Comparison of ENCODE assay signal across 1 cellular context in the genomic region with DNA sequence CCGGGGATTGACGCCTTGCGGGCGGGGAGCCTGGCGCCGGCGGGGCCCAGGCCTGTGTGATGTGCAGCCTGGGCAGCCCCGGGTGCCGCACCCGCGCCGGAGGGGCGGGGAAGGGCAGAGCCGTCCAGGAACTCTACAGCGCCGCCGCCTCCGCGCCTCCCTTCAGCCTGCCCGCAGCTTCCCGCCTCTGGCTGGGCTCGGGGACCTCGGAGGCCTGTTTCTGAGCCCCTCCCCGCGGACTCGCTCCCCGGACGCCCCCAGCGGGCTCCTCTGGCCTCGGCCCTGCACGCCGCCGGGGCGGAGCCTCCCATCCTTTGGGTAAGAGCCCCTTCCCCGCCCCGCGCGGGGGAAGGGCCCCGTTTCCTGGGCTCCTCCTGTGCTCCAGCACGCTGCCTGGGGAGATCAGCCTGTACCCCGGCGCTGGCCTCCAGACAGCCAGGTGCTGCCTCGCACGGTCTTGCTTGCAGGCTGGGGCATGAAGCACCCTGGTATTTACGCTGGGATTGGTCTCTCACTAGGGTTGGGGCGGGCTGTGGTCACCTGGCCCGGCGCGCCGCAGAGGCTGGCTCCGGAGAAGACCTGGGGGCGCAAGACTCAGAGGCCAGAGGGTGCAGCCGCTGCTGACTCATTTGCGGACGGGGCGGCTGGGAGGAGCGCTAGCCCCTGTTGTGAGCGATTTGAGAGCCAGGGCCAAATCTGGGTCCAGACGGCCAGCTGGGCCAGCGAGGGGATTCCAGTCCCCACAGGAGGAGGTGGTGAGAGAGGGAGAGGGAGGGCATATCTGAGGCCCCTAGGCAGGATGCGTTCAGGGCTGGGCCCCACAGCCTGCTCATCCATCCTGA.
TF ChIP-seq lines count a peak whose summit lies in the region.

No MANE protein-coding gene starts in this region.

TF ChIP-seq in HepG2, 621 proteins besides CTCF, POLR2A, EP300 and RAD21 (continued from another document and continues in another):
- TF ChIP-seq FOXK1 (CRISPR knock-in tag; IDR thresholded peaks at IDR 0.05; ENCODE audit: borderline replicate concordance, low read depth) (no peak; the same call in 1 of the 2 replicates), CCAR2 (optimal IDR thresholded peaks at IDR 0.05; ENCODE audit: low read depth, low read length) (no peak), ZNF367 (CRISPR knock-in tag; IDR thresholded peaks at IDR 0.05; ENCODE audit: borderline replicate concordance) (peak; percentile 74; the same call in 1 of the 2 replicates), KLF11 (CRISPR knock-in tag; IDR thresholded peaks at IDR 0.05) (no peak), NKX3-1 (CRISPR knock-in tag; IDR thresholded peaks at IDR 0.05) (peak; percentile 73), GATAD1 (CRISPR knock-in tag; IDR thresholded peaks at IDR 0.05) (peak; percentile 31; the same call in 1 of the 2 replicates), ZMYM3 (CRISPR knock-in tag; IDR thresholded peaks at IDR 0.05) (peak; percentile 6; the same call in 1 of the 2 replicates), ZNF232 (CRISPR knock-in tag; IDR thresholded peaks at IDR 0.05; ENCODE audit: borderline replicate concordance) (0 out of 2 replicates have a peak, but pooled peaks have one; percentile 12), HNRNPLL (IDR thresholded peaks at IDR 0.05; ENCODE audit: low read depth, low read length, poor library complexity, severe bottlenecking) (peak; percentile 59), ELK4 (CRISPR knock-in tag; IDR thresholded peaks at IDR 0.05; ENCODE audit: borderline replicate concordance) (no peak), ZNF614 (CRISPR knock-in tag; IDR thresholded peaks at IDR 0.05; ENCODE audit: borderline replicate concordance) (peak; percentile 28; the same call in 1 of the 2 replicates), NFYC (CRISPR knock-in tag; IDR thresholded peaks at IDR 0.05) (peak; percentile 12; the same call in 1 of the 2 replicates), PCBP1 (IDR thresholded peaks at IDR 0.05; ENCODE audit: borderline replicate concordance, low read depth, low read length) (0 out of 2 replicates have a peak, but pooled peaks have one; percentile 25), FOXA3 (CRISPR knock-in tag; IDR thresholded peaks at IDR 0.05) (peak; percentile 28; the same call in 1 of the 2 replicates), HNF4G (IDR thresholded peaks at IDR 0.05; ENCODE audit: borderline replicate concordance, low read depth, low read length) (peak; percentile 41; the same call in 1 of the 2 replicates), HNF4G (CRISPR knock-in tag; IDR thresholded peaks at IDR 0.05; ENCODE audit: borderline replicate concordance, low read depth) (peak; percentile 25; the same call in 1 of the 2 replicates), ATF2 (CRISPR knock-in tag; IDR thresholded peaks at IDR 0.05) (peak; percentile 19; the same call in 1 of the 2 replicates), ZGPAT (CRISPR knock-in tag; IDR thresholded peaks at IDR 0.05) (peak; percentile 86), HDAC2 (CRISPR knock-in tag; IDR thresholded peaks at IDR 0.05) (peak; percentile 61), FOSL1 (CRISPR knock-in tag; IDR thresholded peaks at IDR 0.05; ENCODE audit: borderline replicate concordance) (peak; percentile 34; the same call in 1 of the 2 replicates), JUND (CRISPR knock-in tag; IDR thresholded peaks at IDR 0.05) (peak; percentile 55; the same call in 1 of the 2 replicates), NRL (CRISPR knock-in tag; IDR thresholded peaks at IDR 0.05; ENCODE audit: borderline replicate concordance) (peak; percentile 10; the same call in 1 of the 2 replicates), ZNF724P (CRISPR knock-in tag; IDR thresholded peaks at IDR 0.05; ENCODE audit: borderline replicate concordance) (peak; percentile 82; the same call in 1 of the 2 replicates), DNMT1 (CRISPR knock-in tag; IDR thresholded peaks at IDR 0.05) (0 out of 2 replicates have a peak, but pooled peaks have one; percentile 49), ZNF292 (CRISPR knock-in tag; IDR thresholded peaks at IDR 0.05; ENCODE audit: borderline replicate concordance, low read depth) (peak; percentile 83), SATB2 (CRISPR knock-in tag; IDR thresholded peaks at IDR 0.05) (0 out of 2 replicates have a peak, but pooled peaks have one; percentile 70), ZNF263 (CRISPR knock-in tag; IDR thresholded peaks at IDR 0.05) (peak; percentile 44; the same call in 1 of the 2 replicates), TBL1XR1 (IDR thresholded peaks at IDR 0.05; ENCODE audit: borderline replicate concordance, low read length, partially characterized antibody) (no peak), TBX2 (CRISPR knock-in tag; IDR thresholded peaks at IDR 0.05; ENCODE audit: borderline replicate concordance) (peak; percentile 90; the same call in 1 of the 2 replicates), KMT2A (CRISPR knock-in tag; IDR thresholded peaks at IDR 0.05) (peak; percentile 63; the same call in 1 of the 2 replicates), ATF4 (CRISPR knock-in tag; IDR thresholded peaks at IDR 0.05) (0 out of 4 replicates have a peak, but pooled peaks of 1 of the 2 experiments have one; percentile 38), FLYWCH1 (CRISPR knock-in tag; IDR thresholded peaks at IDR 0.05) (peak; percentile 33; the same call in 1 of the 2 replicates), PATZ1 (CRISPR knock-in tag; IDR thresholded peaks at IDR 0.05) (peak; percentile 94), XRCC5 (optimal IDR thresholded peaks at IDR 0.05; ENCODE audit: low read length) (peak; percentile 12), RORA (CRISPR knock-in tag; IDR thresholded peaks at IDR 0.05) (no peak)
- TF ChIP-seq, protein P1, sequence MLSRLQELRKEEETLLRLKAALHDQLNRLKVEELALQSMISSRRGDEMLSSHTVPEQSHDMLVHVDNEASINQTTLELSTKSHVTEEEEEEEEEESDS (CRISPR knock-in tag; IDR thresholded peaks at IDR 0.05; ENCODE audit: borderline replicate concordance): peak; percentile 20; the same call in 1 of the 2 replicates
- TF ChIP-seq, protein P2, sequence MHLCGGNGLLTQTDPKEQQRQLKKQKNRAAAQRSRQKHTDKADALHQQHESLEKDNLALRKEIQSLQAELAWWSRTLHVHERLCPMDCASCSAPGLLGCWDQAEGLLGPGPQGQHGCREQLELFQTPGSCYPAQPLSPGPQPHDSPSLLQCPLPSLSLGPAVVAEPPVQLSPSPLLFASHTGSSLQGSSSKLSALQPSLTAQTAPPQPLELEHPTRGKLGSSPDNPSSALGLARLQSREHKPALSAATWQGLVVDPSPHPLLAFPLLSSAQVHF (CRISPR knock-in tag; IDR thresholded peaks at IDR 0.05): peak; percentile 69; the same call in 1 of the 2 replicates
- TF ChIP-seq, protein P3, sequence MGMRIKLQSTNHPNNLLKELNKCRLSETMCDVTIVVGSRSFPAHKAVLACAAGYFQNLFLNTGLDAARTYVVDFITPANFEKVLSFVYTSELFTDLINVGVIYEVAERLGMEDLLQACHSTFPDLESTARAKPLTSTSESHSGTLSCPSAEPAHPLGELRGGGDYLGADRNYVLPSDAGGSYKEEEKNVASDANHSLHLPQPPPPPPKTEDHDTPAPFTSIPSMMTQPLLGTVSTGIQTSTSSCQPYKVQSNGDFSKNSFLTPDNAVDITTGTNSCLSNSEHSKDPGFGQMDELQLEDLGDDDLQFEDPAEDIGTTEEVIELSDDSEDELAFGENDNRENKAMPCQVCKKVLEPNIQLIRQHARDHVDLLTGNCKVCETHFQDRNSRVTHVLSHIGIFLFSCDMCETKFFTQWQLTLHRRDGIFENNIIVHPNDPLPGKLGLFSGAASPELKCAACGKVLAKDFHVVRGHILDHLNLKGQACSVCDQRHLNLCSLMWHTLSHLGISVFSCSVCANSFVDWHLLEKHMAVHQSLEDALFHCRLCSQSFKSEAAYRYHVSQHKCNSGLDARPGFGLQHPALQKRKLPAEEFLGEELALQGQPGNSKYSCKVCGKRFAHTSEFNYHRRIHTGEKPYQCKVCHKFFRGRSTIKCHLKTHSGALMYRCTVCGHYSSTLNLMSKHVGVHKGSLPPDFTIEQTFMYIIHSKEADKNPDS (CRISPR knock-in tag; IDR thresholded peaks at IDR 0.05): 0 out of 2 replicates have a peak, but pooled peaks have one; percentile 43
- TF ChIP-seq, protein P4, sequence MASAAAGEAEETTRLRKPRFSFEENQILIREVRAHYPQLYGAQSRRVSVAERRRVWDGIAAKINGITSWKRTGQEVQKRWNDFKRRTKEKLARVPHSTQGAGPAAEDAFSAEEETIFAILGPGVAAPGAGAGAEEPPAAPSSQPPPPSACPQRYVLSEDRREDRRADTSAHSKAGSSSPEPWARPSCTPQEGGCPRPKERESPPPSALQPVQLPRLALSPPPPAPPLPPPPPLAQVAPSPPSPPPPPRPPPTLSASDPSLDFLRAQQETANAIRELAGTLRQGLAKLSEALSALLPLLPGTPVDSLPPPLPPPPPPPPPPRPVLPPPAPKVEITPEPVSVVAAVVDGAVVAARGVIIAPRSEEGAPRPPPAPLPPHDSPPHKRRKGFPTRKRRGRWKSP (CRISPR knock-in tag; IDR thresholded peaks at IDR 0.05): peak; percentile 96
- TF ChIP-seq, protein P5, sequence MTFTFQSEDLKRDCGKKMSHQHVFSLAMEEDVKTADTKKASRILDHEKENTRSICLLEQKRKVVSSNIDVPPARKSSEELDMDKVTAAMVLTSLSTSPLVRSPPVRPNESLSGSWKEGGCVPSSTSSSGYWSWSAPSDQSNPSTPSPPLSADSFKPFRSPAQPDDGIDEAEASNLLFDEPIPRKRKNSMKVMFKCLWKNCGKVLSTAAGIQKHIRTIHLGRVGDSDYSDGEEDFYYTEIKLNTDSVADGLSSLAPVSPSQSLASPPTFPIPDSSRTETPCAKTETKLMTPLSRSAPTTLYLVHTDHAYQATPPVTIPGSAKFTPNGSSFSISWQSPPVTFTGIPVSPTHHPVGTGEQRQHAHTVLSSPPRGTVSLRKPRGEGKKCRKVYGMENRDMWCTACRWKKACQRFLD (CRISPR knock-in tag; IDR thresholded peaks at IDR 0.05; ENCODE audit: borderline replicate concordance): peak; percentile 27; the same call in 1 of the 2 replicates
- TF ChIP-seq, protein P6, sequence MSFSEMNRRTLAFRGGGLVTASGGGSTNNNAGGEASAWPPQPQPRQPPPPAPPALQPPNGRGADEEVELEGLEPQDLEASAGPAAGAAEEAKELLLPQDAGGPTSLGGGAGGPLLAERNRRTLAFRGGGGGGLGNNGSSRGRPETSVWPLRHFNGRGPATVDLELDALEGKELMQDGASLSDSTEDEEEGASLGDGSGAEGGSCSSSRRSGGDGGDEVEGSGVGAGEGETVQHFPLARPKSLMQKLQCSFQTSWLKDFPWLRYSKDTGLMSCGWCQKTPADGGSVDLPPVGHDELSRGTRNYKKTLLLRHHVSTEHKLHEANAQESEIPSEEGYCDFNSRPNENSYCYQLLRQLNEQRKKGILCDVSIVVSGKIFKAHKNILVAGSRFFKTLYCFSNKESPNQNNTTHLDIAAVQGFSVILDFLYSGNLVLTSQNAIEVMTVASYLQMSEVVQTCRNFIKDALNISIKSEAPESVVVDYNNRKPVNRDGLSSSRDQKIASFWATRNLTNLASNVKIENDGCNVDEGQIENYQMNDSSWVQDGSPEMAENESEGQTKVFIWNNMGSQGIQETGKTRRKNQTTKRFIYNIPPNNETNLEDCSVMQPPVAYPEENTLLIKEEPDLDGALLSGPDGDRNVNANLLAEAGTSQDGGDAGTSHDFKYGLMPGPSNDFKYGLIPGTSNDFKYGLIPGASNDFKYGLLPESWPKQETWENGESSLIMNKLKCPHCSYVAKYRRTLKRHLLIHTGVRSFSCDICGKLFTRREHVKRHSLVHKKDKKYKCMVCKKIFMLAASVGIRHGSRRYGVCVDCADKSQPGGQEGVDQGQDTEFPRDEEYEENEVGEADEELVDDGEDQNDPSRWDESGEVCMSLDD (CRISPR knock-in tag; IDR thresholded peaks at IDR 0.05; ENCODE audit: borderline replicate concordance): peak; percentile 90; the same call in 1 of the 2 replicates
